25 cellular contexts compared by ENCODE assay signal in the genomic region with DNA sequence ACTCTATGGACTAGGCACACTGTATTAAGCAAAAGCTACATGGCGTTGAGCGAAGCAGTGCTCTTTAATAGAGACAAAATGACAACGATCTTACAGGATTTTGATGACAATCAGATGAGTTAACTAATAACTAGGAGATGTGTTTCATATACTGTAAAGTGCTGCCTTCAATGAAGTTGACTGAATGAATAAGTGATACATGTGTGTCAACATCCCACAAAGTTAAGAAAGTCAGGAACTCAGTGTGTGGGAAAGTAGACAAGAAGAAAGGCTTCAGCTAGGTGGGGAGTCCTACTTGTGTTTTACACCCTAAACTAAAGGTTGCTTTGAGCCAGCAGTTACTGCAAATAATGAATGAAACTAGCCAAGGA.
DNase-seq lines count a peak whose midpoint lies in the region; ATAC-seq and TF ChIP-seq lines count a peak whose summit lies in the region.
"Had no signal": no experiment of that assay in that cellular context is flagged by ENCODE, and none has a peak within 500 bp of the region (broad histone marks: within the 10 kb centered on the region; RNA-seq: fewer than 3 reads in every experiment).

No MANE protein-coding gene starts in this region.

- H3K36me3 Mint-ChIP-seq in activated naive CD4-positive, alpha-beta T cell treated with anti-CD3 and anti-CD28 coated beads, Interleukin-2, amount 10 ng/mL, durations not matched to agents 7 days and 5 days = no peaks in the 10 kb centered on the region
- H3K36me3 Mint-ChIP-seq: brain; CD8-positive, alpha-beta memory T cell had no signal

- no peaks in the 10 kb centered on the region for H3K4me1 Mint-ChIP-seq in activated naive CD4-positive, alpha-beta T cell treated with anti-CD3 and anti-CD28 coated beads, Interleukin-2, amount 10 ng/mL, durations not matched to agents 7 days and 5 days
- H3K4me1 Mint-ChIP-seq: activated naive CD8-positive, alpha-beta T cell treated with anti-CD3 and anti-CD28 coated beads, Interleukin-2, amount 50 U/mL, for 24 hours; B cell; brain; CD8-positive, alpha-beta memory T cell had no signal

- CTCF ChIA-PET in PC-3 (lab: Charles Lee) = no interaction called here
- CTCF ChIA-PET in activated naive CD4-positive, alpha-beta T cell treated with anti-CD3 and anti-CD28 coated beads, Interleukin-2, amount 10 ng/mL, durations not matched to agents 7 days and 5 days (lab: Charles Lee) = no interaction called here

- H3K79me2 ChIP-seq in PC-3 (ENCODE audit: low read length) = no peaks in the 10 kb centered on the region

- no peaks in the 10 kb centered on the region for H3K9me3 Mint-ChIP-seq in activated naive CD4-positive, alpha-beta T cell treated with anti-CD3 and anti-CD28 coated beads, Interleukin-2, amount 10 ng/mL, durations not matched to agents 7 days and 5 days
- H3K9me3 Mint-ChIP-seq: brain had no signal

- intact Hi-C loops in PC-3 (cut with micrococcal nuclease) = no loop called here

- no peaks in the 10 kb centered on the region for H3K27me3 Mint-ChIP-seq in activated naive CD4-positive, alpha-beta T cell treated with anti-CD3 and anti-CD28 coated beads, Interleukin-2, amount 10 ng/mL, durations not matched to agents 7 days and 5 days
- H3K27me3 Mint-ChIP-seq: activated naive CD8-positive, alpha-beta T cell treated with anti-CD3 and anti-CD28 coated beads, Interleukin-2, amount 50 U/mL, for 24 hours; CD8-positive, alpha-beta memory T cell had no signal

- TF ChIP-seq CTCF in PC-3 (conservative IDR thresholded peaks at IDR 0.05; ENCODE audit: low read depth, low read length) = no peak
- TF ChIP-seq CTCF in upper lobe of left lung (IDR thresholded peaks at IDR 0.05) = no peak

- no peaks in the 10 kb centered on the region for H3K9me2 ChIP-seq in PC-3 (replicated peaks; ENCODE audit: low read length)

- H3K9me3 ChIP-seq in PC-3 (ENCODE audit: low read length) (no peaks in the 10 kb centered on the region), mesodermal cell (ENCODE audit: control insufficient read depth, low read length) (no peaks in the 10 kb centered on the region), upper lobe of left lung (no peaks in the 10 kb centered on the region)
- H3K9me3 ChIP-seq: heart right ventricle, MG63, sigmoid colon, vagina had no signal

- no peaks in the 10 kb centered on the region for H4K20me1 ChIP-seq in PC-3 (ENCODE audit: low read length)

- no peak overlapping the region for H2AFZ ChIP-seq in PC-3 (ENCODE audit: low read length)

- H3K36me3 ChIP-seq in PC-3 (ENCODE audit: low read depth, low read length) = no peaks in the 10 kb centered on the region
- H3K36me3 ChIP-seq in mesodermal cell (ENCODE audit: control insufficient read depth, insufficient read depth, low read length) = peaks cover 77% of the 10 kb centered on the region
- H3K36me3 ChIP-seq in upper lobe of left lung = no peaks in the 10 kb centered on the region
- H3K36me3 ChIP-seq: heart right ventricle, MG63, sigmoid colon, vagina had no signal

- ATAC-seq in PC-3 (no peak), upper lobe of left lung (ENCODE audit: low FRiP score in 2 of 2) (no peak)
- ATAC-seq: activated naive CD8-positive, alpha-beta T cell treated with anti-CD3 and anti-CD28 coated beads, Interleukin-2, amount 50 U/mL, for 24 hours; K562 had no signal

- BruUV-seq in PC-3 (replicated peaks; lab: Mats Ljungman, UMichigan) = no TSS peak

- H3K4me3 ChIP-seq in PC-3 (ENCODE audit: low read length) (no peak overlapping the region), mesodermal cell (ENCODE audit: extremely low read depth, insufficient read depth, low read length, poor library complexity, severe bottlenecking) (no peak overlapping the region), upper lobe of left lung (no peak overlapping the region)
- H3K4me3 ChIP-seq: heart right ventricle, K562, MG63, sigmoid colon, vagina had no signal

- H3K27ac ChIP-seq in PC-3 (ENCODE audit: low read length) (peak overlapping the region; percentile 70), epithelial cell of prostate (peak overlapping the region; percentile 62), mesodermal cell (ENCODE audit: low read depth, low read length, severe bottlenecking) (peak overlapping the region; percentile 89), upper lobe of left lung (no peak overlapping the region)
- H3K27ac ChIP-seq: heart right ventricle, RWPE1, sigmoid colon, vagina, VCaP had no signal

- no peaks in the 10 kb centered on the region for H3K27me3 ChIP-seq in PC-3 (ENCODE audit: low read length)
- no peaks in the 10 kb centered on the region for H3K27me3 ChIP-seq in upper lobe of left lung
- H3K27me3 ChIP-seq: heart right ventricle, MG63, sigmoid colon, vagina had no signal

- no peak overlapping the region for H3K4me2 ChIP-seq in PC-3 (ENCODE audit: low read length)

- no peak overlapping the region for H3K27ac Mint-ChIP-seq in activated naive CD4-positive, alpha-beta T cell treated with anti-CD3 and anti-CD28 coated beads, Interleukin-2, amount 10 ng/mL, durations not matched to agents 7 days and 5 days
- H3K27ac Mint-ChIP-seq: activated naive CD8-positive, alpha-beta T cell treated with anti-CD3 and anti-CD28 coated beads, Interleukin-2, amount 50 U/mL, for 24 hours; B cell; brain; CD8-positive, alpha-beta memory T cell had no signal

- POLR2A ChIA-PET in PC-3 (lab: Charles Lee; ENCODE audit: unreplicated experiment) = no interaction called here

- H3K4me3 Mint-ChIP-seq in activated naive CD4-positive, alpha-beta T cell treated with anti-CD3 and anti-CD28 coated beads, Interleukin-2, amount 10 ng/mL, durations not matched to agents 7 days and 5 days = no peak overlapping the region
- H3K4me3 Mint-ChIP-seq: activated naive CD8-positive, alpha-beta T cell treated with anti-CD3 and anti-CD28 coated beads, Interleukin-2, amount 50 U/mL, for 24 hours; B cell; brain; CD8-positive, alpha-beta memory T cell had no signal

- 90 to 97% methylated on average over 2 to 3 of the region's 3 CpGs for WGBS in mesodermal cell (ENCODE audit: insufficient coverage in 2 of 2), 2 experiments
- WGBS in upper lobe of left lung, 2 donors = 88 to 90% methylated on average over 3 of the region's 3 CpGs

- peak; percentile 26 for DNase-seq in EH (ENCODE audit: low read depth)
- no peak for DNase-seq in PC-3
- no peak for DNase-seq in epithelial cell of prostate (ENCODE audit: low read depth, low spot score)
- DNase-seq in upper lobe of left lung = no peak
- DNase-seq in activated naive CD4-positive, alpha-beta T cell treated with anti-CD3 and anti-CD28 coated beads, Interleukin-2, amount 10 ng/mL, durations not matched to agents 7 days and 5 days = no peak
- DNase-seq in stimulated activated naive CD4-positive, alpha-beta T cell (lab: John Stamatoyannopoulos, UW) = no peak
- no peak for DNase-seq in NCI-H345 treated with DMSO at 0.1 percent for 48 hours (lab: John Stamatoyannopoulos, UW; ENCODE audit: unreplicated experiment)
- DNase-seq: activated CD4-positive, alpha-beta T cell treated with anti-CD3 and anti-CD28 coated beads for 4 hours; activated CD8-positive, alpha-beta memory T cell treated with anti-CD3 and anti-CD28 coated beads for 24 hours; activated gamma-delta T cell; activated naive CD8-positive, alpha-beta T cell treated with anti-CD3 and anti-CD28 coated beads, Interleukin-2, amount 50 U/mL, for 24 hours; CD8-positive, alpha-beta memory T cell; DMS 273 treated with DMSO at 0.1 percent for 48 hours; heart right ventricle; left cardiac atrium; sigmoid colon; stimulated activated naive CD4-positive, alpha-beta T cell treated with Interleukin-2 at 50 U/mL for 16 hours had no signal

- H3F3A ChIP-seq in PC-3 (ENCODE audit: low read length, unreplicated experiment) = no peaks in the 10 kb centered on the region

- no peak overlapping the region for H3K9ac ChIP-seq in PC-3 (ENCODE audit: low read length)

- no peak for TF ChIP-seq EP300 in upper lobe of left lung (IDR thresholded peaks at IDR 0.05)

- H3K4me1 ChIP-seq in PC-3 (ENCODE audit: insufficient read depth, low read length) (no peaks in the 10 kb centered on the region; the same call in 1 of the 2 replicates), mesodermal cell (ENCODE audit: control insufficient read depth, insufficient read depth, low read length, poor library complexity, severe bottlenecking) (peaks cover 43% of the 10 kb centered on the region), upper lobe of left lung (no peaks in the 10 kb centered on the region)

- TF ChIP-seq POLR2A in upper lobe of left lung (IDR thresholded peaks at IDR 0.05) = no peak

Comparison
In these comparisons a context has a peak if more than half of its experiments do, and no peak if none do; other contexts are left out.
1. H3K27ac ChIP-seq: peak in PC-3 (single experiment), epithelial cell of prostate (single experiment) and mesodermal cell (single experiment); none in upper lobe of left lung (0 of 4).